Comparison of ENCODE assay signal across 11 cellular contexts in genomic region chr7:73870041-73870492, GRCh38. TPM values are rescaled to one million over a fixed set of nuclear protein-coding genes. Genes with fewer than 3 reads are reported as not detected.
DNase-seq lines count a peak whose midpoint lies in the region; ATAC-seq and TF ChIP-seq lines count a peak whose summit lies in the region.
"Had no signal": no experiment of that assay in that cellular context is flagged by ENCODE, and none has a peak within 500 bp of the region (broad histone marks: within the 10 kb centered on the region; RNA-seq: fewer than 3 reads in every experiment).

No MANE protein-coding gene starts in this region.

- H3K4me3 ChIP-seq in liver (ENCODE audit: low read depth in 1 of 3, low read length in 3 of 3) (peak overlapping the region in 1 of 3 donors; percentile 48), aorta (ENCODE audit: low read length in 2 of 2) (no peak overlapping the region)

- no peaks in the 10 kb centered on the region for H3K9me3 ChIP-seq in liver (ENCODE audit: control insufficient read depth in 4 of 4, low read length in 3 of 4)
- no peaks in the 10 kb centered on the region for H3K9me3 ChIP-seq in aorta (ENCODE audit: control insufficient read depth, low read length)

- intact Hi-C loops in Right ventricle myocardium superior (cut with DNase I) (no loop called here), left ventricle myocardium superior (cut with micrococcal nuclease) (loop anchor here (10.0 kb wide), 1 partner anchor 155 kb away; the partner anchor contains the start of gene ELN), aorta (cut with DNase I) (no loop called here)

- H3K36me3 ChIP-seq in liver (ENCODE audit: control insufficient read depth in 4 of 4, insufficient read depth in 3 of 4, low read depth in 1 of 4, low read length in 3 of 4) (no peaks in the 10 kb centered on the region), aorta (ENCODE audit: control insufficient read depth in 1 of 2, insufficient read depth in 2 of 2, low read length in 1 of 2) (no peaks in the 10 kb centered on the region)

- H3K27me3 ChIP-seq in liver (ENCODE audit: control insufficient read depth in 4 of 4, insufficient read depth in 4 of 4, low read length in 3 of 4), result no peaks in the 10 kb centered on the region
- no peaks in the 10 kb centered on the region for H3K27me3 ChIP-seq in aorta (ENCODE audit: control insufficient read depth in 1 of 2, insufficient read depth in 2 of 2, low read length in 1 of 2)

- no peak for ATAC-seq in Right ventricle myocardium superior (ENCODE audit: poor library complexity)
- no peak for ATAC-seq in left ventricle myocardium superior
- peak; percentile 9 for ATAC-seq in aorta (ENCODE audit: low FRiP score)
- ATAC-seq in GM19463 (IDR thresholded peaks at IDR 0.05; ENCODE audit: unreplicated experiment), result no peak
- ATAC-seq: esophagus mucosa had no signal

- peak; percentile 49 for DNase-seq in Right ventricle myocardium superior
- no peak for DNase-seq in left ventricle myocardium superior
- peak; percentile 67 to 82 for DNase-seq in aorta
- no peak for DNase-seq in activated naive CD4-positive, alpha-beta T cell treated with anti-CD3 and anti-CD28 coated beads, Interleukin-2, amount 50 U/mL, for 16 hours
- DNase-seq: cerebellar nuclear complex, MV-4-11 had no signal

- H3K27ac ChIP-seq in liver (ENCODE audit: low read depth in 1 of 2, low read length in 2 of 2) (peak overlapping the region; percentile 33 to 61), aorta (ENCODE audit: low read depth in 1 of 2, low read length in 2 of 2) (peak overlapping the region; percentile 73 to 88)

- whole genome bisulfite sequencing in liver, result 35% methylated on average over 15 of the region's 15 CpGs
- 3 to 11% methylated on average over 15 of the region's 15 CpGs for WGBS in aorta, 2 donors

- no peak overlapping the region for H3K9ac ChIP-seq in liver (ENCODE audit: low read depth in 1 of 2, low read length in 2 of 2)

- no peak for TF ChIP-seq CTCF in liver (IDR thresholded peaks at IDR 0.05; ENCODE audit: low read depth, low read length, missing input control)

- TF ChIP-seq RAD21 in liver (IDR thresholded peaks at IDR 0.05), result peak; percentile 36 to 53

- peaks cover 16 to 27% (median 22%) of the 10 kb centered on the region in 4 donors for H3K4me1 ChIP-seq in liver (ENCODE audit: control insufficient read depth in 4 of 4, insufficient read depth in 4 of 4, low read length in 3 of 4)
- no peaks in the 10 kb centered on the region for H3K4me1 ChIP-seq in aorta (ENCODE audit: control insufficient read depth in 1 of 2, insufficient read depth in 2 of 2, low read length in 2 of 2)

TF ChIP-seq in liver, 16 proteins besides CTCF, POLR2A, EP300 and RAD21:
- TF ChIP-seq HNF4G (IDR thresholded peaks at IDR 0.05) (peak; percentile 97), FOXA2 (IDR thresholded peaks at IDR 0.05) (no peak), JUND (IDR thresholded peaks at IDR 0.05) (peak; percentile 22 to 59), NR2F2 (IDR thresholded peaks at IDR 0.05) (peak; percentile 69), ATF3 (IDR thresholded peaks at IDR 0.05) (no peak), EGR1 (IDR thresholded peaks at IDR 0.05; ENCODE audit: low read depth in 2 of 2) (no peak), RXRA (IDR thresholded peaks at IDR 0.05) (peak; percentile 92 to 95), SP1 (IDR thresholded peaks at IDR 0.05) (peak; percentile 93), TAF1 (conservative IDR thresholded peaks at IDR 0.05) (peak; percentile 73), FOXA1 (IDR thresholded peaks at IDR 0.05) (no peak), YY1 (IDR thresholded peaks at IDR 0.05) (peak; percentile 71), GABPA (IDR thresholded peaks at IDR 0.05 in 1 of 2, conservative IDR thresholded peaks at IDR 0.05 in 1 of 2) (peak in 1 of 2 donors; percentile 44), HNF4A (conservative IDR thresholded peaks at IDR 0.05) (peak; percentile 99 to 100)
- TF ChIP-seq, protein P1, sequence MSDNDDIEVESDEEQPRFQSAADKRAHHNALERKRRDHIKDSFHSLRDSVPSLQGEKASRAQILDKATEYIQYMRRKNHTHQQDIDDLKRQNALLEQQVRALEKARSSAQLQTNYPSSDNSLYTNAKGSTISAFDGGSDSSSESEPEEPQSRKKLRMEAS (IDR thresholded peaks at IDR 0.05), result peak; percentile 65
- TF ChIP-seq, protein P2, sequence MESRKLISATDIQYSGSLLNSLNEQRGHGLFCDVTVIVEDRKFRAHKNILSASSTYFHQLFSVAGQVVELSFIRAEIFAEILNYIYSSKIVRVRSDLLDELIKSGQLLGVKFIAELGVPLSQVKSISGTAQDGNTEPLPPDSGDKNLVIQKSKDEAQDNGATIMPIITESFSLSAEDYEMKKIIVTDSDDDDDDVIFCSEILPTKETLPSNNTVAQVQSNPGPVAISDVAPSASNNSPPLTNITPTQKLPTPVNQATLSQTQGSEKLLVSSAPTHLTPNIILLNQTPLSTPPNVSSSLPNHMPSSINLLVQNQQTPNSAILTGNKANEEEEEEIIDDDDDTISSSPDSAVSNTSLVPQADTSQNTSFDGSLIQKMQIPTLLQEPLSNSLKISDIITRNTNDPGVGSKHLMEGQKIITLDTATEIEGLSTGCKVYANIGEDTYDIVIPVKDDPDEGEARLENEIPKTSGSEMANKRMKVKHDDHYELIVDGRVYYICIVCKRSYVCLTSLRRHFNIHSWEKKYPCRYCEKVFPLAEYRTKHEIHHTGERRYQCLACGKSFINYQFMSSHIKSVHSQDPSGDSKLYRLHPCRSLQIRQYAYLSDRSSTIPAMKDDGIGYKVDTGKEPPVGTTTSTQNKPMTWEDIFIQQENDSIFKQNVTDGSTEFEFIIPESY (IDR thresholded peaks at IDR 0.05), result no peak
- TF ChIP-seq, protein P3, sequence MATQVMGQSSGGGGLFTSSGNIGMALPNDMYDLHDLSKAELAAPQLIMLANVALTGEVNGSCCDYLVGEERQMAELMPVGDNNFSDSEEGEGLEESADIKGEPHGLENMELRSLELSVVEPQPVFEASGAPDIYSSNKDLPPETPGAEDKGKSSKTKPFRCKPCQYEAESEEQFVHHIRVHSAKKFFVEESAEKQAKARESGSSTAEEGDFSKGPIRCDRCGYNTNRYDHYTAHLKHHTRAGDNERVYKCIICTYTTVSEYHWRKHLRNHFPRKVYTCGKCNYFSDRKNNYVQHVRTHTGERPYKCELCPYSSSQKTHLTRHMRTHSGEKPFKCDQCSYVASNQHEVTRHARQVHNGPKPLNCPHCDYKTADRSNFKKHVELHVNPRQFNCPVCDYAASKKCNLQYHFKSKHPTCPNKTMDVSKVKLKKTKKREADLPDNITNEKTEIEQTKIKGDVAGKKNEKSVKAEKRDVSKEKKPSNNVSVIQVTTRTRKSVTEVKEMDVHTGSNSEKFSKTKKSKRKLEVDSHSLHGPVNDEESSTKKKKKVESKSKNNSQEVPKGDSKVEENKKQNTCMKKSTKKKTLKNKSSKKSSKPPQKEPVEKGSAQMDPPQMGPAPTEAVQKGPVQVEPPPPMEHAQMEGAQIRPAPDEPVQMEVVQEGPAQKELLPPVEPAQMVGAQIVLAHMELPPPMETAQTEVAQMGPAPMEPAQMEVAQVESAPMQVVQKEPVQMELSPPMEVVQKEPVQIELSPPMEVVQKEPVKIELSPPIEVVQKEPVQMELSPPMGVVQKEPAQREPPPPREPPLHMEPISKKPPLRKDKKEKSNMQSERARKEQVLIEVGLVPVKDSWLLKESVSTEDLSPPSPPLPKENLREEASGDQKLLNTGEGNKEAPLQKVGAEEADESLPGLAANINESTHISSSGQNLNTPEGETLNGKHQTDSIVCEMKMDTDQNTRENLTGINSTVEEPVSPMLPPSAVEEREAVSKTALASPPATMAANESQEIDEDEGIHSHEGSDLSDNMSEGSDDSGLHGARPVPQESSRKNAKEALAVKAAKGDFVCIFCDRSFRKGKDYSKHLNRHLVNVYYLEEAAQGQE (IDR thresholded peaks at IDR 0.05), result peak; percentile 78

RNA-seq across cellular contexts. Expression of gene TMEM270, which starts 9.1 kb away (rescaled TPM):
- total RNA-seq in Right ventricle myocardium superior (not detected), left ventricle myocardium superior (not detected), liver (not detected), aorta (not detected)
- polyA plus RNA-seq in liver (under 1 TPM in 1 of 2 donors, not detected in 1; 0.09 TPM), aorta (not detected)
- total RNA-seq: esophagus mucosa, NCI-H460 had no signal
- polyA plus RNA-seq: AG04450 had no signal

RNA-seq across cellular contexts. Expression of gene METTL27, which starts 27.8 kb away (rescaled TPM):
- total RNA-seq in Right ventricle myocardium superior (0.43 TPM), left ventricle myocardium superior (0.27 TPM), liver (1 to 10 TPM; 1.0 to 1.6 TPM), aorta (1 to 10 TPM; 1.3 to 7.4 TPM)
- polyA plus RNA-seq in liver (1 to 10 TPM; 1.6 to 1.7 TPM), aorta (1 to 10 TPM in 1 of 2 donors, not detected in 1; 5.3 TPM)

RNA-seq across cellular contexts. Expression of gene CLDN4, which starts 39.3 kb away (rescaled TPM):
- total RNA-seq in Right ventricle myocardium superior (0.11 TPM), left ventricle myocardium superior (not detected), liver (1 to 10 TPM in 1 of 2 donors, under 1 TPM in 1; 0.37 to 1.4 TPM), aorta (under 1 TPM; 0.19 to 0.84 TPM)
- polyA plus RNA-seq in liver (1 to 10 TPM; 1.2 to 2.0 TPM), aorta (10 to 100 TPM in 1 of 2 donors, under 1 TPM in 1; 0.69 to 16.9 TPM)

Comparison
In these comparisons a context has a peak if more than half of its experiments do, and no peak if none do; other contexts are left out.
1. DNase-seq: peak in Right ventricle myocardium superior (single experiment) and aorta (2 of 2); none in left ventricle myocardium superior (single experiment) and activated naive CD4-positive, alpha-beta T cell treated with anti-CD3 and anti-CD28 coated beads, Interleukin-2, amount 50 U/mL, for 16 hours (single experiment).